Comparison of ENCODE assay signal across 1 cellular context in genomic region chr1:91712981-91713841, GRCh38.
A peak's percentile ranks its signal among the peaks of the same experiment; 100 is the strongest.
TF ChIP-seq lines count a peak whose summit lies in the region.

No MANE protein-coding gene starts in this region.

TF ChIP-seq in GM12878, 131 proteins besides CTCF, POLR2A, EP300 and RAD21 (continued from another document):
- TF ChIP-seq BHLHE40 (IDR thresholded peaks at IDR 0.05; ENCODE audit: borderline replicate concordance in 1 of 2, low read depth in 2 of 2, low read length in 1 of 2), result peak in 1 of 2 experiments; percentile 33; a peak in 1 of 4 replicates
- 0 out of 2 replicates have a peak, but pooled peaks have one; percentile 29 for TF ChIP-seq MEF2A (IDR thresholded peaks at IDR 0.05; ENCODE audit: insufficient read depth, low read depth, low read length)
- TF ChIP-seq, protein P1, sequence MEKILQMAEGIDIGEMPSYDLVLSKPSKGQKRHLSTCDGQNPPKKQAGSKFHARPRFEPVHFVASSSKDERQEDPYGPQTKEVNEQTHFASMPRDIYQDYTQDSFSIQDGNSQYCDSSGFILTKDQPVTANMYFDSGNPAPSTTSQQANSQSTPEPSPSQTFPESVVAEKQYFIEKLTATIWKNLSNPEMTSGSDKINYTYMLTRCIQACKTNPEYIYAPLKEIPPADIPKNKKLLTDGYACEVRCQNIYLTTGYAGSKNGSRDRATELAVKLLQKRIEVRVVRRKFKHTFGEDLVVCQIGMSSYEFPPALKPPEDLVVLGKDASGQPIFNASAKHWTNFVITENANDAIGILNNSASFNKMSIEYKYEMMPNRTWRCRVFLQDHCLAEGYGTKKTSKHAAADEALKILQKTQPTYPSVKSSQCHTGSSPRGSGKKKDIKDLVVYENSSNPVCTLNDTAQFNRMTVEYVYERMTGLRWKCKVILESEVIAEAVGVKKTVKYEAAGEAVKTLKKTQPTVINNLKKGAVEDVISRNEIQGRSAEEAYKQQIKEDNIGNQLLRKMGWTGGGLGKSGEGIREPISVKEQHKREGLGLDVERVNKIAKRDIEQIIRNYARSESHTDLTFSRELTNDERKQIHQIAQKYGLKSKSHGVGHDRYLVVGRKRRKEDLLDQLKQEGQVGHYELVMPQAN (conservative IDR thresholded peaks at IDR 0.05), result no peak
- peak; percentile 71 to 85; a peak in 2 of 4 replicates for TF ChIP-seq IKZF2 (IDR thresholded peaks at IDR 0.05)
- peak; percentile 93 for TF ChIP-seq ATF7 (IDR thresholded peaks at IDR 0.05; ENCODE audit: low read depth)
- no peak for TF ChIP-seq SUPT20H (IDR thresholded peaks at IDR 0.05; ENCODE audit: borderline replicate concordance, control insufficient read depth, low read depth, low read length)
- no peak for TF ChIP-seq ZNF24 (IDR thresholded peaks at IDR 0.05)
- TF ChIP-seq MEF2B (IDR thresholded peaks at IDR 0.05; ENCODE audit: partially characterized antibody, poor library complexity, severe bottlenecking), result peak; percentile 67
- TF ChIP-seq, protein P2, sequence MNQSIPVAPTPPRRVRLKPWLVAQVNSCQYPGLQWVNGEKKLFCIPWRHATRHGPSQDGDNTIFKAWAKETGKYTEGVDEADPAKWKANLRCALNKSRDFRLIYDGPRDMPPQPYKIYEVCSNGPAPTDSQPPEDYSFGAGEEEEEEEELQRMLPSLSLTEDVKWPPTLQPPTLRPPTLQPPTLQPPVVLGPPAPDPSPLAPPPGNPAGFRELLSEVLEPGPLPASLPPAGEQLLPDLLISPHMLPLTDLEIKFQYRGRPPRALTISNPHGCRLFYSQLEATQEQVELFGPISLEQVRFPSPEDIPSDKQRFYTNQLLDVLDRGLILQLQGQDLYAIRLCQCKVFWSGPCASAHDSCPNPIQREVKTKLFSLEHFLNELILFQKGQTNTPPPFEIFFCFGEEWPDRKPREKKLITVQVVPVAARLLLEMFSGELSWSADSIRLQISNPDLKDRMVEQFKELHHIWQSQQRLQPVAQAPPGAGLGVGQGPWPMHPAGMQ (IDR thresholded peaks at IDR 0.05; ENCODE audit: borderline replicate concordance), result no peak
- TF ChIP-seq NBN (IDR thresholded peaks at IDR 0.05), result 0 out of 2 replicates have a peak, but pooled peaks have one; percentile 23
- TF ChIP-seq ATF2 (IDR thresholded peaks at IDR 0.05; ENCODE audit: low read length), result peak; percentile 26; the same call in 1 of the 2 replicates
- peak; percentile 37; the same call in 1 of the 2 replicates for TF ChIP-seq MLLT1 (IDR thresholded peaks at IDR 0.05)
- TF ChIP-seq BACH1 (IDR thresholded peaks at IDR 0.05; ENCODE audit: borderline replicate concordance), result peak; percentile 15; the same call in 1 of the 2 replicates
- TF ChIP-seq FOXM1 (IDR thresholded peaks at IDR 0.05; ENCODE audit: low read depth, low read length), result peak; percentile 37; the same call in 1 of the 2 replicates
- peak; percentile 41; the same call in 1 of the 2 replicates for TF ChIP-seq USF2 (IDR thresholded peaks at IDR 0.05; ENCODE audit: borderline replicate concordance, low read depth, low read length)
- TF ChIP-seq MTA2 (IDR thresholded peaks at IDR 0.05; ENCODE audit: low read depth), result peak; percentile 75
- TF ChIP-seq ZBED1 (IDR thresholded peaks at IDR 0.05; ENCODE audit: borderline replicate concordance), result peak; percentile 67; the same call in 1 of the 2 replicates
- peak; percentile 51 for TF ChIP-seq JUNB (IDR thresholded peaks at IDR 0.05)
- TF ChIP-seq ETV6 (conservative IDR thresholded peaks at IDR 0.05 in 1 of 2, IDR thresholded peaks at IDR 0.05 in 1 of 2; ENCODE audit: borderline replicate concordance in 1 of 2, low read depth in 1 of 2), result peak in 1 of 2 experiments; percentile 15; a peak in 1 of 4 replicates
- peak; percentile 77 for TF ChIP-seq RUNX3 (IDR thresholded peaks at IDR 0.05; ENCODE audit: low read length)
- peak; percentile 64 for TF ChIP-seq YY1 (IDR thresholded peaks at IDR 0.05; ENCODE audit: low read depth, low read length)
- no peak for TF ChIP-seq RFX5 (IDR thresholded peaks at IDR 0.05; ENCODE audit: low read depth, low read length)
- TF ChIP-seq RAD51 (IDR thresholded peaks at IDR 0.05), result peak; percentile 85
- no peak for TF ChIP-seq NFYA (IDR thresholded peaks at IDR 0.05; ENCODE audit: borderline replicate concordance, low read depth, low read length)
- TF ChIP-seq CBFB (IDR thresholded peaks at IDR 0.05; ENCODE audit: low read depth), result peak; percentile 41; the same call in 1 of the 2 replicates
- peak; percentile 57; the same call in 1 of the 2 replicates for TF ChIP-seq EED (IDR thresholded peaks at IDR 0.05; ENCODE audit: low read depth)
- peak; percentile 67; the same call in 1 of the 2 replicates for TF ChIP-seq DPF2 (IDR thresholded peaks at IDR 0.05)
- TF ChIP-seq CREM (IDR thresholded peaks at IDR 0.05; ENCODE audit: low read depth), result peak; percentile 43; the same call in 1 of the 2 replicates
- TF ChIP-seq NR2F1 (conservative IDR thresholded peaks at IDR 0.05), result no peak
- TF ChIP-seq TAF1 (IDR thresholded peaks at IDR 0.05; ENCODE audit: borderline replicate concordance, low read depth, low read length), result peak; percentile 4; the same call in 1 of the 2 replicates
- TF ChIP-seq, protein P3, sequence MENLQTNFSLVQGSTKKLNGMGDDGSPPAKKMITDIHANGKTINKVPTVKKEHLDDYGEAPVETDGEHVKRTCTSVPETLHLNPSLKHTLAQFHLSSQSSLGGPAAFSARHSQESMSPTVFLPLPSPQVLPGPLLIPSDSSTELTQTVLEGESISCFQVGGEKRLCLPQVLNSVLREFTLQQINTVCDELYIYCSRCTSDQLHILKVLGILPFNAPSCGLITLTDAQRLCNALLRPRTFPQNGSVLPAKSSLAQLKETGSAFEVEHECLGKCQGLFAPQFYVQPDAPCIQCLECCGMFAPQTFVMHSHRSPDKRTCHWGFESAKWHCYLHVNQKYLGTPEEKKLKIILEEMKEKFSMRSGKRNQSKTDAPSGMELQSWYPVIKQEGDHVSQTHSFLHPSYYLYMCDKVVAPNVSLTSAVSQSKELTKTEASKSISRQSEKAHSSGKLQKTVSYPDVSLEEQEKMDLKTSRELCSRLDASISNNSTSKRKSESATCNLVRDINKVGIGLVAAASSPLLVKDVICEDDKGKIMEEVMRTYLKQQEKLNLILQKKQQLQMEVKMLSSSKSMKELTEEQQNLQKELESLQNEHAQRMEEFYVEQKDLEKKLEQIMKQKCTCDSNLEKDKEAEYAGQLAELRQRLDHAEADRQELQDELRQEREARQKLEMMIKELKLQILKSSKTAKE (IDR thresholded peaks at IDR 0.05; ENCODE audit: low read depth, poor library complexity, severe bottlenecking), result peak; percentile 15
